In the genomic region with DNA sequence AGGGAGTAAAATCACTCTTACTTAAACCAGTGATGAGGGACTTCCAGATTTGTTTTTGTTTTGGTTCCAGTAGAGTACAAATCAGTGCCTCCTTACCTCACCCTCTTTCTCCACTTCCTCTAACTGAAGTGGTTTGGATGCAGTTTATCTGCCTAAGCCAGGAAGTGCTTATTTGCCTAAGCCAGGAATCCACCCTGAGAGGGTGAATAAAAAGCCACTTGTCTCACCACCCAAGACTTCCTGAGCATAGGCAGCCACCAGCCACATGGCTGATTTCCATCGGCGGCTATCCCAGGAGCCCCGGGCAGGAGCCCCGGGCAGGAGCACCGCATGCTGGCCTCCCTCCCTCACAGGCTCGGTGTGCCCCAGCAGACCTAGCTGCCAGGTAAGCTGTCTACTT, we compare ENCODE assay signal across 9 cellular contexts. TPM values are rescaled to one million over a fixed set of nuclear protein-coding genes. Genes with fewer than 3 reads are reported as not detected.
DNase-seq lines count a peak whose midpoint lies in the region; ATAC-seq and TF ChIP-seq lines count a peak whose summit lies in the region.
"Had no signal": no experiment of that assay in that cellular context is flagged by ENCODE, and none has a peak within 500 bp of the region (broad histone marks: within the 10 kb centered on the region; RNA-seq: fewer than 3 reads in every experiment).

No MANE protein-coding gene starts in this region.

- H3K9me3 ChIP-seq in BLaER1 treated with 17β-estradiol and CSF1 and Interleukin-3, amounts not matched to agents 10 nM and 100 nM (replicated peaks in 1 of 11) = no peaks in the 10 kb centered on the region
- H3K9me3 ChIP-seq in RWPE2 (ENCODE audit: severe bottlenecking) (no peaks in the 10 kb centered on the region), right cardiac atrium (ENCODE audit: control insufficient read depth, low read length) (no peaks in the 10 kb centered on the region)

- peaks cover 0 to 3% (median 0%) of the 10 kb centered on the region in 11 experiments; a peak in 1 of 22 replicates for H3K27me3 ChIP-seq in BLaER1 treated with 17β-estradiol and CSF1 and Interleukin-3, amounts not matched to agents 10 nM and 100 nM
- H3K27me3 ChIP-seq in RWPE2 (ENCODE audit: insufficient read depth, poor library complexity, severe bottlenecking) (no peaks in the 10 kb centered on the region), right cardiac atrium (ENCODE audit: control insufficient read depth, insufficient read depth) (no peaks in the 10 kb centered on the region)

- WGBS in right cardiac atrium = 44% methylated on average over 6 of the region's 6 CpGs

- intact Hi-C loops in right cardiac atrium (cut with DNase I) = no loop called here

- DNase-seq in RWPE2 (ENCODE audit: low spot score) (no peak), right cardiac atrium (peak; percentile 37 to 59 (median 52)), AG08396 (ENCODE audit: low spot score) (no peak), NCI-H1694 treated with DMSO at 0.1 percent for 48 hours (lab: John Stamatoyannopoulos, UW) (no peak)
- no peak for DNase-seq in stimulated activated CD4-positive, alpha-beta T cell treated with anti-CD3 and anti-CD28 coated beads, Interleukin-1b, Interleukin-23, amount 100 ng/mL, for 48 hours
- DNase-seq: activated naive CD8-positive, alpha-beta T cell treated with anti-CD3 and anti-CD28 coated beads, Interleukin-2, amount 50 U/mL, for 24 hours had no signal

- peak overlapping the region; percentile 11 to 84 (median 51); a peak in 18 of 22 replicates for H3K27ac ChIP-seq in BLaER1 treated with 17β-estradiol and CSF1 and Interleukin-3, amounts not matched to agents 10 nM and 100 nM
- peak overlapping the region; percentile 99 for H3K27ac ChIP-seq in RWPE2 (ENCODE audit: poor library complexity, severe bottlenecking)
- no peak overlapping the region for H3K27ac ChIP-seq in right cardiac atrium (ENCODE audit: low read length)

- peak overlapping the region; percentile 51 to 85 (median 66) for H3K4me2 ChIP-seq in BLaER1 treated with 17β-estradiol and CSF1 and Interleukin-3, amounts not matched to agents 10 nM and 100 nM

- H3K36me3 ChIP-seq in BLaER1 treated with 17β-estradiol and CSF1 and Interleukin-3, amounts not matched to agents 10 nM and 100 nM = 0 out of 22 replicates have a peak, but pooled peaks cover 0 to 9% (median 0%) of the 10 kb centered on the region in 11 experiments
- peaks cover 31% of the 10 kb centered on the region for H3K36me3 ChIP-seq in RWPE2 (ENCODE audit: low read depth)

- H4K20me1 ChIP-seq in BLaER1 treated with 17β-estradiol and CSF1 and Interleukin-3, amounts not matched to agents 10 nM and 100 nM = peaks cover 0 to 6% (median 0%) of the 10 kb centered on the region in 11 experiments; a peak in 2 of 22 replicates

- ATAC-seq in GM21737 (IDR thresholded peaks at IDR 0.05; ENCODE audit: unreplicated experiment) (peak; percentile 60), RWPE2 (ENCODE audit: low read depth) (no peak), right cardiac atrium (peak; percentile 77 to 86), HG02759 (IDR thresholded peaks at IDR 0.05; ENCODE audit: unreplicated experiment) (no peak)
- ATAC-seq: activated naive CD8-positive, alpha-beta T cell treated with anti-CD3 and anti-CD28 coated beads, Interleukin-2, amount 50 U/mL, for 24 hours had no signal

- peak overlapping the region in 5 of 11 experiments; percentile 4 to 53 (median 39); a peak in 6 of 22 replicates for H3K9ac ChIP-seq in BLaER1 treated with 17β-estradiol and CSF1 and Interleukin-3, amounts not matched to agents 10 nM and 100 nM

- H3K4me3 ChIP-seq in BLaER1 treated with 17β-estradiol and CSF1 and Interleukin-3, amounts not matched to agents 10 nM and 100 nM = no peak overlapping the region
- H3K4me3 ChIP-seq in RWPE2 (ENCODE audit: severe bottlenecking) = no peak overlapping the region
- H3K4me3 ChIP-seq in right cardiac atrium (ENCODE audit: low read length) = no peak overlapping the region

- H3K4me1 ChIP-seq in BLaER1 treated with 17β-estradiol and CSF1 and Interleukin-3, amounts not matched to agents 10 nM and 100 nM = peaks cover 14 to 62% (median 27%) of the 10 kb centered on the region in 10 experiments
- peaks cover 61% of the 10 kb centered on the region for H3K4me1 ChIP-seq in RWPE2 (ENCODE audit: insufficient read depth, poor library complexity, severe bottlenecking)
- no peaks in the 10 kb centered on the region for H3K4me1 ChIP-seq in right cardiac atrium (ENCODE audit: control insufficient read depth, insufficient read depth, low read length)

- no peak for TF ChIP-seq CTCF in RWPE2 (IDR thresholded peaks at IDR 0.05; ENCODE audit: poor library complexity, severe bottlenecking)

RNA-seq across cellular contexts. Expression of a gene that starts 12.0 kb away (rescaled TPM):
- total RNA-seq in right cardiac atrium = 10 to 100 TPM; 16.8 to 36.6 (median 23.5) TPM
- 11.5 TPM for polyA plus RNA-seq in right cardiac atrium

RNA-seq across cellular contexts. Expression of a gene that starts 45.7 kb away (rescaled TPM):
- under 1 TPM; 0.17 to 0.45 (median 0.39) TPM for total RNA-seq in right cardiac atrium
- polyA plus RNA-seq in right cardiac atrium = 0.41 TPM

Comparison
In these comparisons a context has a peak if more than half of its experiments do, and no peak if none do; other contexts are left out.
1. ATAC-seq: peak in GM21737 (single experiment) and right cardiac atrium (2 of 2); none in RWPE2 (single experiment) and HG02759 (single experiment).
2. DNase-seq: peak in right cardiac atrium (3 of 3); none in RWPE2 (single experiment), AG08396 (single experiment), stimulated activated CD4-positive, alpha-beta T cell treated with anti-CD3 and anti-CD28 coated beads, Interleukin-1b, Interleukin-23, amount 100 ng/mL, for 48 hours (single experiment) and NCI-H1694 treated with DMSO at 0.1 percent for 48 hours (single experiment).